In genomic region chr6:112745765-112746164, GRCh38 we compare ENCODE assay signal across 15 cellular contexts.
DNase-seq lines count a peak whose midpoint lies in the region; ATAC-seq and TF ChIP-seq lines count a peak whose summit lies in the region.
"Had no signal": no experiment of that assay in that cellular context is flagged by ENCODE, and none has a peak within 500 bp of the region (broad histone marks: within the 10 kb centered on the region; RNA-seq: fewer than 3 reads in every experiment).

No MANE protein-coding gene starts in this region.

- no peak for ATAC-seq in IMR-90 (ENCODE audit: low read depth)
- ATAC-seq in GM18861 (IDR thresholded peaks at IDR 0.05; ENCODE audit: unreplicated experiment) = no peak
- ATAC-seq: A549; CD8-positive, alpha-beta T cell; GM23338; HepG2 had no signal

- H3K4me1 ChIP-seq in ACC112 (ENCODE audit: control insufficient read depth, insufficient read depth, low read length, unreplicated experiment) = no peaks in the 10 kb centered on the region
- H3K4me1 ChIP-seq in IMR-90 (ENCODE audit: control insufficient read depth, insufficient read depth, low read length) = peaks cover 2% of the 10 kb centered on the region; the same call in 1 of the 2 replicates
- H3K4me1 ChIP-seq in osteoblast (ENCODE audit: insufficient read depth, low read length) = peaks cover 17% of the 10 kb centered on the region
- H3K4me1 ChIP-seq in effector memory CD4-positive, alpha-beta T cell (ENCODE audit: control insufficient read depth, insufficient read depth, low read length, poor library complexity, severe bottlenecking) = no peaks in the 10 kb centered on the region
- H3K4me1 ChIP-seq: A549 had no signal

- H3K27me3 ChIP-seq in ACC112 (ENCODE audit: insufficient read depth, low read length) = no peaks in the 10 kb centered on the region
- H3K27me3 ChIP-seq in IMR-90 (ENCODE audit: control insufficient read depth, insufficient read depth, low read length) = no peaks in the 10 kb centered on the region
- no peaks in the 10 kb centered on the region for H3K27me3 ChIP-seq in osteoblast (ENCODE audit: insufficient read depth, low read length)
- H3K27me3 ChIP-seq in effector memory CD4-positive, alpha-beta T cell (replicated peaks; ENCODE audit: control insufficient read depth, insufficient read depth, low read length, poor library complexity, severe bottlenecking) = no peaks in the 10 kb centered on the region

- BruUV-seq in IMR-90 (replicated peaks; lab: Mats Ljungman, UMichigan) = no TSS peak

- no peak overlapping the region for H4K91ac ChIP-seq in IMR-90 (ENCODE audit: insufficient read depth, low read depth, low read length)

- H2BK5ac ChIP-seq in IMR-90 (ENCODE audit: low read depth, low read length, poor library complexity, severe bottlenecking) = no peak overlapping the region

- H3K9ac ChIP-seq in IMR-90 (ENCODE audit: low read depth, low read length) = no peak overlapping the region

- H3K4ac ChIP-seq in IMR-90 (ENCODE audit: low read depth, low read length) = no peak overlapping the region

- H3K79me2 ChIP-seq in ACC112 (ENCODE audit: control insufficient read depth, insufficient read depth, low read length, unreplicated experiment) (no peaks in the 10 kb centered on the region), osteoblast (ENCODE audit: insufficient read depth, low read length) (no peaks in the 10 kb centered on the region)

- no peak overlapping the region for H4K5ac ChIP-seq in IMR-90 (ENCODE audit: low read depth, low read length)

- H3K4me3 ChIP-seq in ACC112 (ENCODE audit: low read depth, low read length) (no peak overlapping the region), IMR-90 (ENCODE audit: insufficient read depth, low read depth, low read length) (no peak overlapping the region), osteoblast (ENCODE audit: insufficient read depth, low read length) (no peak overlapping the region)
- H3K4me3 ChIP-seq in effector memory CD4-positive, alpha-beta T cell (ENCODE audit: insufficient read depth, low read depth, low read length, poor library complexity, severe bottlenecking) = no peak overlapping the region
- H3K4me3 ChIP-seq: A549, GM23338 had no signal

- H3K27ac ChIP-seq in ACC112 (ENCODE audit: low read depth, low read length) (no peak overlapping the region), IMR-90 (ENCODE audit: insufficient read depth, low read length) (no peak overlapping the region), osteoblast (ENCODE audit: low read depth, low read length) (peak overlapping the region; percentile 35)
- H3K27ac ChIP-seq in effector memory CD4-positive, alpha-beta T cell (ENCODE audit: insufficient read depth, low read length, poor library complexity, severe bottlenecking) = no peak overlapping the region
- H3K27ac ChIP-seq: A549 had no signal

- in situ Hi-C loops in IMR-90 (cut with MboI; ENCODE audit: low sequenced_read_pairs) = no loop called here

- H3K9me1 ChIP-seq in IMR-90 (ENCODE audit: insufficient read depth, low read length) = no peaks in the 10 kb centered on the region

- H3K23ac ChIP-seq in IMR-90 (ENCODE audit: low read depth, low read length) = no peak overlapping the region

- no peak overlapping the region for H2BK20ac ChIP-seq in IMR-90 (ENCODE audit: low read depth, low read length)

- H2BK15ac ChIP-seq in IMR-90 (ENCODE audit: low read depth, low read length) = no peak overlapping the region

- POLR2A ChIA-PET in IMR-90 (lab: Charles Lee; ENCODE audit: unreplicated experiment) = no interaction called here

- TF ChIP-seq CTCF in IMR-90 (conservative IDR thresholded peaks at IDR 0.05; ENCODE audit: low read depth, low read length) (no peak), osteoblast (IDR thresholded peaks at IDR 0.05; ENCODE audit: extremely low read depth, low read depth, low read length) (no peak)

- no peak overlapping the region for H3K18ac ChIP-seq in IMR-90 (ENCODE audit: low read depth, low read length)

- no peak for TF ChIP-seq POLR2A in IMR-90 (IDR thresholded peaks at IDR 0.05; ENCODE audit: low read depth, low read length)

- H3K4me2 ChIP-seq in IMR-90 (ENCODE audit: low read depth, low read length) = no peak overlapping the region
- no peak overlapping the region for H3K4me2 ChIP-seq in osteoblast (ENCODE audit: insufficient read depth, low read length)
- H3K4me2 ChIP-seq: A549, GM23338 had no signal

- H4K20me1 ChIP-seq in IMR-90 (ENCODE audit: insufficient read depth, low read length) = no peaks in the 10 kb centered on the region
- no peaks in the 10 kb centered on the region for H4K20me1 ChIP-seq in osteoblast (ENCODE audit: insufficient read depth, low read length)

- H3K56ac ChIP-seq in IMR-90 (ENCODE audit: extremely low read depth, insufficient read depth, low read length) = no peak overlapping the region

- H3K79me1 ChIP-seq in IMR-90 (ENCODE audit: low read depth in 1 of 2, low read length in 2 of 2) = no peaks in the 10 kb centered on the region

- H2AFZ ChIP-seq in ACC112 (ENCODE audit: low read length, unreplicated experiment) (peak overlapping the region; percentile 17), IMR-90 (replicated peaks; ENCODE audit: low read length, poor library complexity) (no peak overlapping the region), osteoblast (ENCODE audit: low read length) (peak overlapping the region; percentile 77)
- H2AFZ ChIP-seq: GM23338 had no signal

- no peak overlapping the region for H2AK9ac ChIP-seq in IMR-90 (replicated peaks; ENCODE audit: low read depth, low read length, poor library complexity)

- no CpG with 5 or more reads among the region's 1 CpG for WGBS in IMR-90 (ENCODE audit: extremely low coverage in 2 of 2, insufficient read length in 1 of 2), 2 experiments

- H3K36me3 ChIP-seq in ACC112 (ENCODE audit: insufficient read depth, low read length) (no peaks in the 10 kb centered on the region), IMR-90 (ENCODE audit: control insufficient read depth, insufficient read depth, low read length) (no peaks in the 10 kb centered on the region), osteoblast (ENCODE audit: insufficient read depth, low read length) (no peaks in the 10 kb centered on the region)
- no peaks in the 10 kb centered on the region for H3K36me3 ChIP-seq in effector memory CD4-positive, alpha-beta T cell (ENCODE audit: control insufficient read depth, insufficient read depth, low read length)

- intact Hi-C loops in IMR-90 (cut with micrococcal nuclease) = no loop called here

- H2AK5ac ChIP-seq in IMR-90 (ENCODE audit: low read depth, low read length) = no peak overlapping the region

- CTCF ChIA-PET in IMR-90 (lab: Yijun Ruan, JAX) = no interaction called here

- no peak for TF ChIP-seq RAD21 in IMR-90 (IDR thresholded peaks at IDR 0.05; ENCODE audit: low read length)

- H3K14ac ChIP-seq in IMR-90 (replicated peaks; ENCODE audit: low read depth, low read length) = no peak overlapping the region

- no peak overlapping the region for H2BK120ac ChIP-seq in IMR-90 (ENCODE audit: low read depth, low read length)

- dilution Hi-C loops in IMR-90 (cut with HindIII; ENCODE audit: low sequenced_read_pairs, unreplicated experiment) = no loop called here

- DNase-seq in IMR-90 (no peak), fibroblast of peridontal ligament (ENCODE audit: extremely low read depth) (peak; percentile 54), osteoblast (ENCODE audit: insufficient read length, low spot score, missing footprints) (no peak)
- DNase-seq in effector memory CD4-positive, alpha-beta T cell = no peak
- DNase-seq: CD8-positive, alpha-beta T cell; COR-L47; DMS153; DMS79 treated with DMSO at 0.1 percent for 48 hours; EL; H7 had no signal

- no peak overlapping the region for H4K8ac ChIP-seq in IMR-90 (ENCODE audit: low read depth in 2 of 2, low read length in 2 of 2)

- H3K9me3 ChIP-seq in IMR-90 (ENCODE audit: control insufficient read depth, insufficient read depth, low read length) (no peaks in the 10 kb centered on the region), osteoblast (ENCODE audit: low read depth, low read length) (no peaks in the 10 kb centered on the region)
- no peaks in the 10 kb centered on the region for H3K9me3 ChIP-seq in effector memory CD4-positive, alpha-beta T cell (ENCODE audit: control insufficient read depth, low read length)
- H3K9me3 ChIP-seq: A549 had no signal

TF ChIP-seq in IMR-90, 13 proteins besides CTCF, POLR2A, EP300 and RAD21:
- TF ChIP-seq MXI1 (IDR thresholded peaks at IDR 0.05; ENCODE audit: borderline replicate concordance, low read depth, low read length) (no peak), RCOR1 (IDR thresholded peaks at IDR 0.05; ENCODE audit: insufficient replicate concordance, low read length) (no peak), FOS (IDR thresholded peaks at IDR 0.05; ENCODE audit: low read depth, low read length) (no peak), CEBPB (IDR thresholded peaks at IDR 0.05; ENCODE audit: low read depth, low read length) (0 out of 2 replicates have a peak, but pooled peaks have one; percentile 24), ELK1 (IDR thresholded peaks at IDR 0.05; ENCODE audit: borderline replicate concordance, low read depth, low read length) (no peak)
